ENCODE assay signal across 13 cellular contexts in genomic region chr5:31196309-31196708, GRCh38. TPM values are rescaled to one million over a fixed set of nuclear protein-coding genes. Genes with fewer than 3 reads are reported as not detected.
A peak's percentile ranks its signal among the peaks of the same experiment; 100 is the strongest.
DNase-seq lines count a peak whose midpoint lies in the region; ATAC-seq and TF ChIP-seq lines count a peak whose summit lies in the region.
"Had no signal": no experiment of that assay in that cellular context is flagged by ENCODE, and none has a peak within 500 bp of the region (broad histone marks: within the 10 kb centered on the region; RNA-seq: fewer than 3 reads in every experiment).

No MANE protein-coding gene starts in this region.

- H3K4me2 ChIP-seq in mesenchymal stem cell (ENCODE audit: low read length, poor library complexity, severe bottlenecking): peak overlapping the region; percentile 57

- H3K4me3 ChIP-seq in mesenchymal stem cell (ENCODE audit: insufficient read depth in 1 of 2, low read depth in 1 of 2, low read length in 2 of 2): no peak overlapping the region
- no peak overlapping the region for H3K4me3 ChIP-seq in aorta (ENCODE audit: low read length in 2 of 2)

- H3K36me3 ChIP-seq in mesenchymal stem cell (ENCODE audit: control insufficient read depth in 1 of 2, insufficient read depth in 2 of 2, low read depth in 1 of 2, low read length in 2 of 2): no peaks in the 10 kb centered on the region
- no peaks in the 10 kb centered on the region for H3K36me3 ChIP-seq in aorta (ENCODE audit: control insufficient read depth in 1 of 2, insufficient read depth in 2 of 2, low read length in 1 of 2)

- in situ Hi-C loops in Caki2 (cut with HindIII; ENCODE audit: low pct_unique_long_range_greater_than_20kb, low sequenced_read_pairs): no loop called here
- in situ Hi-C loops in G401 (cut with HindIII; ENCODE audit: low sequenced_read_pairs): no loop called here

- H3K9ac ChIP-seq in mesenchymal stem cell (ENCODE audit: low read length): no peak overlapping the region

- H3K9me3 Mint-ChIP-seq in chondrocyte (ENCODE audit: low read depth): no peaks in the 10 kb centered on the region

- peak; percentile 78 for TF ChIP-seq CTCF in chondrocyte (IDR thresholded peaks at IDR 0.05)

- no peak overlapping the region for H4K8ac ChIP-seq in mesenchymal stem cell (ENCODE audit: low read length)

- no peak overlapping the region for H3K4ac ChIP-seq in mesenchymal stem cell (ENCODE audit: low read depth in 1 of 2, low read length in 2 of 2)

- H2AFZ ChIP-seq in mesenchymal stem cell (ENCODE audit: low read depth, low read length): no peak overlapping the region

- H2BK5ac ChIP-seq in mesenchymal stem cell (ENCODE audit: low read depth, low read length, poor library complexity, severe bottlenecking): no peak overlapping the region

- no peak overlapping the region for H2BK15ac ChIP-seq in mesenchymal stem cell (ENCODE audit: low read depth, poor library complexity, severe bottlenecking)

- H4K91ac ChIP-seq in mesenchymal stem cell (ENCODE audit: low read length): no peak overlapping the region

- H3K27me3 Mint-ChIP-seq in chondrocyte (ENCODE audit: low read depth): no peaks in the 10 kb centered on the region

- intact Hi-C loops in aorta (cut with DNase I): loop anchor here in 1 of 2 donors (10.0 kb wide), 1 partner anchor 322 kb away; no protein-coding TSS in a partner anchor

- peaks cover 69% of the 10 kb centered on the region for H3K4me1 Mint-ChIP-seq in chondrocyte (ENCODE audit: low read depth)

- H3K79me1 ChIP-seq in mesenchymal stem cell (replicated peaks; ENCODE audit: low read length, poor library complexity, severe bottlenecking): no peaks in the 10 kb centered on the region

- no peak overlapping the region for H3K23ac ChIP-seq in mesenchymal stem cell (ENCODE audit: low read length in 2 of 2)

- no peak overlapping the region for H3K14ac ChIP-seq in mesenchymal stem cell (ENCODE audit: low read length in 2 of 2)

- ATAC-seq in aorta (ENCODE audit: low FRiP score) (no peak), GM18517 (IDR thresholded peaks at IDR 0.05; ENCODE audit: unreplicated experiment) (no peak)
- ATAC-seq: left lobe of liver had no signal

- peak overlapping the region; percentile 76 for H3K4me3 Mint-ChIP-seq in chondrocyte (ENCODE audit: unreplicated experiment)
- H3K4me3 Mint-ChIP-seq: CD4-positive, alpha-beta T cell had no signal

- H2AK5ac ChIP-seq in mesenchymal stem cell (ENCODE audit: low read length, severe bottlenecking): no peak overlapping the region

- H3K27ac Mint-ChIP-seq in chondrocyte (ENCODE audit: unreplicated experiment): peak overlapping the region; percentile 92
- H3K27ac Mint-ChIP-seq: CD4-positive, alpha-beta T cell had no signal

- H3K27me3 ChIP-seq in mesenchymal stem cell (ENCODE audit: control insufficient read depth in 1 of 2, insufficient read depth in 1 of 2, low read length in 2 of 2) (peaks cover 0 to 59% of the 10 kb centered on the region in 2 experiments), aorta (ENCODE audit: control insufficient read depth in 1 of 2, insufficient read depth in 2 of 2, low read length in 1 of 2) (no peaks in the 10 kb centered on the region)

- WGBS in mesenchymal stem cell: 19% methylated on average over 2 of the region's 2 CpGs
- WGBS in aorta, 2 donors: 1 to 24% methylated on average over 2 of the region's 2 CpGs

- no peak overlapping the region for H2BK12ac ChIP-seq in mesenchymal stem cell (ENCODE audit: low read length in 2 of 2)

- H3K36me3 Mint-ChIP-seq in chondrocyte (ENCODE audit: low read depth): no peaks in the 10 kb centered on the region

- H2BK120ac ChIP-seq in mesenchymal stem cell (ENCODE audit: low read depth, low read length): no peak overlapping the region

- H3K4me1 ChIP-seq in mesenchymal stem cell (ENCODE audit: control insufficient read depth, insufficient read depth, low read depth, low read length): peaks cover 4% of the 10 kb centered on the region
- peaks cover 0 to 2% of the 10 kb centered on the region in 2 donors for H3K4me1 ChIP-seq in aorta (ENCODE audit: control insufficient read depth in 1 of 2, insufficient read depth in 2 of 2, low read length in 2 of 2)

- H3K9me3 ChIP-seq in mesenchymal stem cell (ENCODE audit: control insufficient read depth, low read length): no peaks in the 10 kb centered on the region
- H3K9me3 ChIP-seq in aorta (ENCODE audit: control insufficient read depth, low read length): no peaks in the 10 kb centered on the region

- DNase-seq in Caki2 (ENCODE audit: low read depth) (peak; percentile 71), Kasumi-1 (lab: John Stamatoyannopoulos, UW) (peak; percentile 1 to 3), chondrocyte (ENCODE audit: low spot score) (no peak), mesenchymal stem cell (peak; percentile 10), NCI-H345 (lab: John Stamatoyannopoulos, UW) (no peak), aorta (no peak), G401 (ENCODE audit: low spot score) (no peak)
- DNase-seq: CD4-positive, alpha-beta T cell; NCI-H1417; stimulated activated CD4-positive, alpha-beta T cell treated with anti-CD3 and anti-CD28 coated beads, Interleukin-4, amount 100 ng/mL, for 1 hour; T1000 had no signal

- peak overlapping the region; percentile 94 for H3K27ac ChIP-seq in mesenchymal stem cell (ENCODE audit: low read length, poor library complexity, severe bottlenecking)
- H3K27ac ChIP-seq in aorta (ENCODE audit: low read depth in 1 of 2, low read length in 2 of 2): no peak overlapping the region

- H3K18ac ChIP-seq in mesenchymal stem cell (ENCODE audit: low read depth in 1 of 2, low read length in 2 of 2): no peak overlapping the region

RNA-seq across cellular contexts. Expression of gene CDH6, which starts 2.8 kb away (rescaled TPM):
- 76.6 and 83.8 TPM in 2 replicates for total RNA-seq in Caki2 (2014; rRNA removed; shearing (Covaris generic); ENCODE audit: low replicate concordance)
- total RNA-seq in chondrocyte: 50.7 to 104 TPM (median 55.5 TPM) in 3 replicates
- 7.0 TPM for polyA plus RNA-seq in mesenchymal stem cell (2013, experiment 1 of 2)
- 7.3 TPM for polyA plus RNA-seq in mesenchymal stem cell (2013, experiment 2 of 2)
- total RNA-seq in aorta: 10 to 100 TPM in 1 of 2 donors, 1 to 10 TPM in 1; 5.2 to 10.7 TPM
- polyA plus RNA-seq in aorta: 1 to 10 TPM in 1 of 2 donors, under 1 TPM in 1; 0.25 to 3.6 TPM
- total RNA-seq in G401 (2014; rRNA removed; shearing (Covaris generic)): 0.43 and 0.58 TPM in 2 replicates
- total RNA-seq: CD4-positive, alpha-beta T cell had no signal

Comparison
In these comparisons a context has a peak if more than half of its experiments do, and no peak if none do; other contexts are left out.
1. DNase-seq: peak in Caki2 (single experiment), Kasumi-1 (2 of 2) and mesenchymal stem cell (single experiment); none in chondrocyte (single experiment), NCI-H345 (single experiment), aorta (0 of 2) and G401 (single experiment).